In genomic region chr17:16302856-16303255, GRCh38 we compare ENCODE assay signal across 25 cellular contexts.
"Had no signal": no experiment of that assay in that cellular context is flagged by ENCODE, and none has a peak within 500 bp of the region (broad histone marks: within the 10 kb centered on the region; RNA-seq: fewer than 3 reads in every experiment).

No MANE protein-coding gene starts in this region.

- H3K27me3 Mint-ChIP-seq: naive thymus-derived CD4-positive, alpha-beta T cell; natural killer cell treated with Interleukin-12 subunit alpha and Interleukin-12 subunit beta and Interleukin-15 and Interleukin-18, amount 100 ng/mL, for 72 hours; stimulated activated naive B cell treated with anti-CD40 and anti-IgM and Interleukin-4, amounts not matched to agents 10 μg/mL and 1 μg/mL and 100 μg/mL, for 72 hours had no signal

- H3K27me3 ChIP-seq: hepatocyte, ovary, sigmoid colon, stomach, suprapubic skin, tibial artery, upper lobe of right lung had no signal

- H3K4me1 ChIP-seq: left ventricle myocardium inferior, prostate gland, sigmoid colon, suprapubic skin, upper lobe of right lung had no signal

- ATAC-seq: mucosa of descending colon; naive thymus-derived CD4-positive, alpha-beta T cell; natural killer cell treated with Interleukin-12 subunit alpha and Interleukin-12 subunit beta and Interleukin-15 and Interleukin-18, amount 100 ng/mL, for 72 hours; right cardiac atrium; stimulated activated naive B cell treated with anti-CD40 and anti-IgM and Interleukin-4, amounts not matched to agents 10 μg/mL and 1 μg/mL and 100 μg/mL, for 72 hours; stimulated activated naive CD8-positive, alpha-beta T cell treated with anti-CD3 and anti-CD28 coated beads, Interleukin-15, Interleukin-2, amounts not matched to agents 100 U/mL and 50 U/mL, for 24 hours had no signal

- H3K9me3 ChIP-seq: left ventricle myocardium inferior, mucosa of descending colon, ovary, prostate gland, sigmoid colon, stomach, suprapubic skin, thoracic aorta, tibial artery, upper lobe of right lung had no signal

- H3K27ac ChIP-seq: hepatocyte, left ventricle myocardium inferior, ovary, prostate gland, sigmoid colon, stomach, suprapubic skin, thoracic aorta, tibial artery, upper lobe of right lung had no signal

- H3K9me3 Mint-ChIP-seq: naive thymus-derived CD4-positive, alpha-beta T cell; natural killer cell treated with Interleukin-12 subunit alpha and Interleukin-12 subunit beta and Interleukin-15 and Interleukin-18, amount 100 ng/mL, for 72 hours; stimulated activated naive B cell treated with anti-CD40 and anti-IgM and Interleukin-4, amounts not matched to agents 10 μg/mL and 1 μg/mL and 100 μg/mL, for 72 hours had no signal

- H3K36me3 ChIP-seq: ovary, prostate gland, thoracic aorta, upper lobe of right lung had no signal

- H3K4me2 ChIP-seq: hepatocyte had no signal

- H3K4me3 Mint-ChIP-seq: natural killer cell treated with Interleukin-12 subunit alpha and Interleukin-12 subunit beta and Interleukin-15 and Interleukin-18, amount 100 ng/mL, for 72 hours; stimulated activated naive B cell treated with anti-CD40 and anti-IgM and Interleukin-4, amounts not matched to agents 10 μg/mL and 1 μg/mL and 100 μg/mL, for 72 hours had no signal

- H3K4me3 ChIP-seq: hepatocyte, left ventricle myocardium inferior, lung, mucosa of descending colon, ovary, prostate gland, sigmoid colon, stomach, suprapubic skin, thoracic aorta, tibial artery, upper lobe of right lung had no signal

- DNase-seq: left ventricle myocardium inferior; midbrain; mucosa of descending colon; naive thymus-derived CD4-positive, alpha-beta T cell; retina; right cardiac atrium; sigmoid colon; small intestine; stimulated activated CD4-positive, alpha-beta T cell treated with anti-CD3 and anti-CD28 coated beads, Interleukin-1b, Interleukin-23, amount 100 ng/mL, for 48 hours; stimulated activated CD4-positive, alpha-beta T cell treated with anti-CD3 and anti-CD28 coated beads, Interleukin-2, amount 100 ng/mL, for 48 hours; stimulated activated CD4-positive, alpha-beta T cell treated with anti-CD3 and anti-CD28 coated beads, Interleukin-4, amount 100 ng/mL, for 4 hours; stimulated activated CD8-positive, alpha-beta memory T cell treated with anti-CD3 and anti-CD28 coated beads, Interleukin-4, amount 100 ng/mL, for 48 hours; stimulated activated naive B cell treated with anti-CD40 and anti-IgM and Interleukin-4, amounts not matched to agents 10 μg/mL and 1 μg/mL and 100 μg/mL, for 72 hours; stimulated activated naive CD8-positive, alpha-beta T cell treated with anti-CD3 and anti-CD28 coated beads, Interleukin-15, Interleukin-2, amounts not matched to agents 100 U/mL and 50 U/mL, for 24 hours; stomach; tibial artery; trophoblast cell; upper lobe of right lung had no signal
